Comparison of ENCODE assay signal across 8 cellular contexts in genomic region chr12:66782-67504, GRCh38. TPM values are rescaled to one million over a fixed set of nuclear protein-coding genes. Genes with fewer than 3 reads are reported as not detected.
A peak's percentile ranks its signal among the peaks of the same experiment; 100 is the strongest.
DNase-seq lines count a peak whose midpoint lies in the region; ATAC-seq, FAIRE-seq and TF ChIP-seq lines count a peak whose summit lies in the region.
"Not testable (repeated sequence)": the region's sequence is repeated elsewhere in the genome, so short reads cannot be mapped to it uniquely, and the experiment has no call there.

No MANE protein-coding gene starts in this region.

- not testable (repeated sequence) for DNase-seq in GM12891 (ENCODE audit: insufficient read length, low spot score); iPS DF 6.9 (ENCODE audit: low read depth, low spot score)
- peak; percentile 65 for DNase-seq in activated naive CD4-positive, alpha-beta T cell treated with anti-CD3 and anti-CD28 coated beads, Interleukin-2, amount 10 ng/mL, durations not matched to agents 7 days and 5 days
- DNase-seq in endothelial cell (ENCODE audit: low spot score) = peak; percentile 41
- peak; percentile 85 for DNase-seq in nephron progenitor cell
- DNase-seq in stimulated activated naive CD8-positive, alpha-beta T cell treated with anti-CD3 and anti-CD28 coated beads, Interleukin-15, amount 100 ng/mL, for 72 hours = peak in 1 of 2 donors; percentile 38

- TF ChIP-seq POLR2A in GM12891 (IDR thresholded peaks at IDR 0.05; ENCODE audit: low read depth, low read length) = not testable (repeated sequence)

- not testable (repeated sequence) for H3K27ac Mint-ChIP-seq in activated naive CD4-positive, alpha-beta T cell treated with anti-CD3 and anti-CD28 coated beads, Interleukin-2, amount 10 ng/mL, durations not matched to agents 7 days and 5 days; endothelial cell (ENCODE audit: unreplicated experiment); nephron progenitor cell; stimulated activated naive CD8-positive, alpha-beta T cell treated with anti-CD3 and anti-CD28 coated beads, Interleukin-15, amount 100 ng/mL, for 72 hours

- H3K4me3 Mint-ChIP-seq in activated naive CD4-positive, alpha-beta T cell treated with anti-CD3 and anti-CD28 coated beads, Interleukin-2, amount 10 ng/mL, durations not matched to agents 7 days and 5 days; endothelial cell (ENCODE audit: unreplicated experiment); nephron progenitor cell; stimulated activated naive CD8-positive, alpha-beta T cell treated with anti-CD3 and anti-CD28 coated beads, Interleukin-15, amount 100 ng/mL, for 72 hours: not testable (repeated sequence)

- ATAC-seq in HG02678 (IDR thresholded peaks at IDR 0.05; ENCODE audit: unreplicated experiment) = peak; percentile 66
- peak; percentile 90 for ATAC-seq in stimulated activated naive CD8-positive, alpha-beta T cell treated with anti-CD3 and anti-CD28 coated beads, Interleukin-15, amount 100 ng/mL, for 72 hours

- not testable (repeated sequence) for H3K36me3 Mint-ChIP-seq in activated naive CD4-positive, alpha-beta T cell treated with anti-CD3 and anti-CD28 coated beads, Interleukin-2, amount 10 ng/mL, durations not matched to agents 7 days and 5 days; endothelial cell (ENCODE audit: low read depth, unreplicated experiment); nephron progenitor cell (ENCODE audit: low read depth)

- not testable (repeated sequence) for H3K27ac ChIP-seq in iPS DF 6.9 (ENCODE audit: low read length)

- FAIRE-seq in GM12891 (lab: Jason Lieb, UNC) = peak; percentile 78

- peaks cover 35% of the 10 kb centered on the region for H3K27me3 Mint-ChIP-seq in activated naive CD4-positive, alpha-beta T cell treated with anti-CD3 and anti-CD28 coated beads, Interleukin-2, amount 10 ng/mL, durations not matched to agents 7 days and 5 days
- not testable (repeated sequence) for H3K27me3 Mint-ChIP-seq in endothelial cell (ENCODE audit: unreplicated experiment)
- peaks cover 66% of the 10 kb centered on the region for H3K27me3 Mint-ChIP-seq in nephron progenitor cell (ENCODE audit: low read depth, poor library complexity)
- peaks cover 45% of the 10 kb centered on the region for H3K27me3 Mint-ChIP-seq in stimulated activated naive CD8-positive, alpha-beta T cell treated with anti-CD3 and anti-CD28 coated beads, Interleukin-15, amount 100 ng/mL, for 72 hours

- H3K36me3 ChIP-seq in iPS DF 6.9 (ENCODE audit: control insufficient read depth, insufficient read depth, low read length) = not testable (repeated sequence)

- H3K4me1 Mint-ChIP-seq in activated naive CD4-positive, alpha-beta T cell treated with anti-CD3 and anti-CD28 coated beads, Interleukin-2, amount 10 ng/mL, durations not matched to agents 7 days and 5 days; endothelial cell (ENCODE audit: unreplicated experiment); stimulated activated naive CD8-positive, alpha-beta T cell treated with anti-CD3 and anti-CD28 coated beads, Interleukin-15, amount 100 ng/mL, for 72 hours: not testable (repeated sequence)
- peaks cover 10% of the 10 kb centered on the region for H3K4me1 Mint-ChIP-seq in nephron progenitor cell

- no CpG with 5 or more reads among the region's 66 CpGs for WGBS in iPS DF 6.9 (ENCODE audit: insufficient coverage, insufficient read length)

- not testable (repeated sequence) for H3K27me3 ChIP-seq in iPS DF 6.9 (ENCODE audit: control insufficient read depth, insufficient read depth, low read length)

- peak overlapping the region; percentile 31; the same call in 1 of the 2 replicates for H3K4me3 ChIP-seq in iPS DF 6.9 (ENCODE audit: low read length)

- H3K9me3 Mint-ChIP-seq in activated naive CD4-positive, alpha-beta T cell treated with anti-CD3 and anti-CD28 coated beads, Interleukin-2, amount 10 ng/mL, durations not matched to agents 7 days and 5 days; endothelial cell (ENCODE audit: unreplicated experiment); nephron progenitor cell; stimulated activated naive CD8-positive, alpha-beta T cell treated with anti-CD3 and anti-CD28 coated beads, Interleukin-15, amount 100 ng/mL, for 72 hours: not testable (repeated sequence)

- H3K4me1 ChIP-seq in iPS DF 6.9 (ENCODE audit: control insufficient read depth, insufficient read depth, low read length) = not testable (repeated sequence)

- TF ChIP-seq CTCF in endothelial cell (IDR thresholded peaks at IDR 0.05; ENCODE audit: unreplicated experiment); nephron progenitor cell (IDR thresholded peaks at IDR 0.05): not testable (repeated sequence)

- H3K9me3 ChIP-seq in iPS DF 6.9 (ENCODE audit: control insufficient read depth, insufficient read depth, low read length) = not testable (repeated sequence)

- CTCF ChIA-PET in activated naive CD4-positive, alpha-beta T cell treated with anti-CD3 and anti-CD28 coated beads, Interleukin-2, amount 10 ng/mL, durations not matched to agents 7 days and 5 days (lab: Charles Lee) = not testable (repeated sequence)

TF ChIP-seq in PFSK-1, 5 proteins besides CTCF, POLR2A, EP300 and RAD21:
- peak; percentile 70 to 82 for TF ChIP-seq REST (IDR thresholded peaks at IDR 0.05; ENCODE audit: insufficient read depth in 1 of 2, low read depth in 2 of 2, low read length in 2 of 2)
TF ChIP-seq in PFSK-1: peak in this region for 1; not testable (repeated sequence) for 4.

RNA-seq across cellular contexts. Expression of gene IQSEC3, which starts 0.4 kb away (rescaled TPM):
- polyA plus RNA-seq in GM12891 (2012; ENCODE audit: low read depth, missing spikeins) = 0.23 TPM
- polyA plus RNA-seq in PFSK-1 (2012; ENCODE audit: insufficient read length, low read depth) = not detected
- total RNA-seq in endothelial cell (ENCODE audit: unreplicated experiment) = 13.2 TPM
